ENCODE assay signal across 9 cellular contexts in the genomic region with DNA sequence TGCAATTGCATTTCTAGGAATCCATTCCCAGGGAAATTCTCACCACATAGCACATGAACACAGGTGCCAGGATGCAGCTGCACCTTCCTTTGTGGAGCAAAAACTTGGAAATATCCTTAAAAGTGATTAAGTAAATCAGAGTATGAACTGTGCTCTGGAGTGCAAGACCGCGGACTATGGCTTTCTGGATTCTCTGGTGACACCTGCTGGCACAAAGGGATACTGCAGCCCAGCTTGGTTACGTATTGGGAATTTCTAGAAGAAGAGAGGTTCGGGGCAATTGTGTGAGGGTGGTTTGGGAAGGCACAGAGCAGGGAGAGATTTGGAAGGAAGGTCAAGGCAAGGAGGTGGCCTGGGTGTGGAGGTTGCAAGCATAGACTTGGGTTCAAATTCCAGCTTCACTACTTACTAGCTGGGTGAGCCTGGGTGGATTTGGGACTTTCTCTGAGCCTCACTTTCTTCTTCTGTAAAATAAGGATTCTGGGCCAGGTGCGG. TPM values are rescaled to one million over a fixed set of nuclear protein-coding genes. Genes with fewer than 3 reads are reported as not detected.
DNase-seq lines count a peak whose midpoint lies in the region; ATAC-seq, FAIRE-seq and TF ChIP-seq lines count a peak whose summit lies in the region.
"Had no signal": no experiment of that assay in that cellular context is flagged by ENCODE, and none has a peak within 500 bp of the region (broad histone marks: within the 10 kb centered on the region; RNA-seq: fewer than 3 reads in every experiment).

No MANE protein-coding gene starts in this region.

- H3K4me2 ChIP-seq in astrocyte (ENCODE audit: low read length) = no peak overlapping the region

- H3K4me3 ChIP-seq in astrocyte (ENCODE audit: insufficient read depth, low read depth, low read length) (no peak overlapping the region), iPS DF 6.9 (ENCODE audit: low read length) (no peak overlapping the region)

- H3K9me3 Mint-ChIP-seq in T-helper 2 cell treated with Interferon-gamma antibody and Interleukin-4, amounts not matched to agents 5 μg/mL and 100 μg/mL, for 36 hours = peaks cover 4% of the 10 kb centered on the region
- H3K9me3 Mint-ChIP-seq in astrocyte (ENCODE audit: unreplicated experiment) = no peaks in the 10 kb centered on the region

- H3K36me3 Mint-ChIP-seq in T-helper 2 cell treated with Interferon-gamma antibody and Interleukin-4, amounts not matched to agents 5 μg/mL and 100 μg/mL, for 36 hours (ENCODE audit: low read depth) = peaks cover 1% of the 10 kb centered on the region
- no peaks in the 10 kb centered on the region for H3K36me3 Mint-ChIP-seq in astrocyte (ENCODE audit: low read depth, unreplicated experiment)

- H3K4me3 Mint-ChIP-seq in T-helper 2 cell treated with Interferon-gamma antibody and Interleukin-4, amounts not matched to agents 5 μg/mL and 100 μg/mL, for 36 hours = no peak overlapping the region
- H3K4me3 Mint-ChIP-seq in astrocyte (ENCODE audit: unreplicated experiment) = no peak overlapping the region

- no CpG with 5 or more reads among the region's 5 CpGs for WGBS in iPS DF 6.9 (ENCODE audit: insufficient coverage, insufficient read length)

- peaks cover 24% of the 10 kb centered on the region for H3K4me1 ChIP-seq in astrocyte (ENCODE audit: insufficient read depth, low read length)
- H3K4me1 ChIP-seq in iPS DF 6.9 (ENCODE audit: control insufficient read depth, insufficient read depth, low read length) = peaks cover 4% of the 10 kb centered on the region; the same call in 1 of the 2 replicates

- H4K20me1 ChIP-seq in astrocyte (ENCODE audit: insufficient read depth, low read length) = no peaks in the 10 kb centered on the region

- peaks cover 13% of the 10 kb centered on the region for H3K4me1 Mint-ChIP-seq in T-helper 2 cell treated with Interferon-gamma antibody and Interleukin-4, amounts not matched to agents 5 μg/mL and 100 μg/mL, for 36 hours (ENCODE audit: low read depth)
- peaks cover 14% of the 10 kb centered on the region for H3K4me1 Mint-ChIP-seq in astrocyte (ENCODE audit: low read depth, unreplicated experiment)

- H3K27ac ChIP-seq in astrocyte (ENCODE audit: low read depth, low read length) = no peak overlapping the region
- no peak overlapping the region for H3K27ac ChIP-seq in iPS DF 6.9 (ENCODE audit: low read length)
- H3K27ac ChIP-seq: epithelial cell of prostate had no signal

- no peaks in the 10 kb centered on the region for H3K79me2 ChIP-seq in astrocyte (ENCODE audit: insufficient read depth, low read length)

- no peak overlapping the region for H2AFZ ChIP-seq in astrocyte (ENCODE audit: low read depth, low read length)

- H3K27ac Mint-ChIP-seq in T-helper 2 cell treated with Interferon-gamma antibody and Interleukin-4, amounts not matched to agents 5 μg/mL and 100 μg/mL, for 36 hours = no peak overlapping the region
- no peak overlapping the region for H3K27ac Mint-ChIP-seq in astrocyte (ENCODE audit: unreplicated experiment)

- H3K27me3 Mint-ChIP-seq in T-helper 2 cell treated with Interferon-gamma antibody and Interleukin-4, amounts not matched to agents 5 μg/mL and 100 μg/mL, for 36 hours (ENCODE audit: low read depth) = peaks cover 4% of the 10 kb centered on the region
- no peaks in the 10 kb centered on the region for H3K27me3 Mint-ChIP-seq in astrocyte (ENCODE audit: low read depth, unreplicated experiment)

- H3K27me3 ChIP-seq in astrocyte (ENCODE audit: insufficient read depth, low read length) (no peaks in the 10 kb centered on the region), iPS DF 6.9 (ENCODE audit: control insufficient read depth, insufficient read depth, low read length) (no peaks in the 10 kb centered on the region)

- H3K9ac ChIP-seq in astrocyte (ENCODE audit: low read length) = no peak overlapping the region

- H3K36me3 ChIP-seq in astrocyte (ENCODE audit: insufficient read depth, low read length) (no peaks in the 10 kb centered on the region), iPS DF 6.9 (ENCODE audit: control insufficient read depth, insufficient read depth, low read length) (no peaks in the 10 kb centered on the region)

- TF ChIP-seq CTCF in astrocyte (IDR thresholded peaks at IDR 0.05; ENCODE audit: insufficient read depth, low read depth, low read length) = peak; percentile 99

- H3K9me3 ChIP-seq in astrocyte (ENCODE audit: insufficient read depth, low read depth, low read length) (no peaks in the 10 kb centered on the region), iPS DF 6.9 (ENCODE audit: control insufficient read depth, insufficient read depth, low read length) (no peaks in the 10 kb centered on the region)

- ATAC-seq in HG02852 (IDR thresholded peaks at IDR 0.05; ENCODE audit: unreplicated experiment) (no peak), HG03025 (IDR thresholded peaks at IDR 0.05; ENCODE audit: low FRiP score, unreplicated experiment) (no peak)

- FAIRE-seq in astrocyte (lab: Jason Lieb, UNC) = no peak

- DNase-seq in GM03348 (ENCODE audit: low spot score) = peak; percentile 76
- DNase-seq in NCI-H1105 treated with DMSO at 0.1 percent for 48 hours (lab: John Stamatoyannopoulos, UW) = peak; percentile 57
- peak; percentile 61 for DNase-seq in T-helper 2 cell treated with Interferon-gamma antibody and Interleukin-4, amounts not matched to agents 5 μg/mL and 100 μg/mL, for 36 hours (ENCODE audit: low spot score)
- no peak for DNase-seq in astrocyte (ENCODE audit: low read depth)
- peak; percentile 87 for DNase-seq in iPS DF 6.9 (ENCODE audit: low read depth, low spot score)
- DNase-seq in stimulated activated CD4-positive, alpha-beta T cell treated with anti-CD3 and anti-CD28 coated beads, Interleukin-12 subunit alpha, Interleukin-12 subunit beta, amount 100 ng/mL, for 4 hours = peak; percentile 80

RNA-seq across cellular contexts. Expression of a gene that starts 15.9 kb away (rescaled TPM):
- 41.6 and 44.1 TPM in 2 replicates for total RNA-seq in astrocyte

RNA-seq across cellular contexts. Expression of a gene that starts 21.3 kb away (rescaled TPM):
- total RNA-seq in astrocyte = 33.8 and 34.6 TPM in 2 replicates

RNA-seq across cellular contexts. Expression of a gene that starts 56.4 kb away (rescaled TPM):
- total RNA-seq in astrocyte = 136 and 139 TPM in 2 replicates
